In genomic region chr3:193816656-193817311, GRCh38 we compare ENCODE assay signal across 8 cellular contexts.
DNase-seq lines count a peak whose midpoint lies in the region; ATAC-seq and TF ChIP-seq lines count a peak whose summit lies in the region.

No MANE protein-coding gene starts in this region.

- peak overlapping the region; percentile 5; the same call in 1 of the 2 replicates for H3K9ac ChIP-seq in ES-I3 (ENCODE audit: low read depth, low read length)

- no peaks in the 10 kb centered on the region for H4K20me1 ChIP-seq in PC-9 (ENCODE audit: insufficient read depth)

- H3K9me2 ChIP-seq in PC-9 (ENCODE audit: insufficient read depth), result no peaks in the 10 kb centered on the region

- H3K27me3 ChIP-seq in PC-9 (ENCODE audit: insufficient read depth, low read depth) (no peaks in the 10 kb centered on the region), cardiac muscle cell (no peaks in the 10 kb centered on the region)

- no peak overlapping the region; the same call in 1 of the 2 replicates for H3K4me3 ChIP-seq in PC-9
- no peak overlapping the region for H3K4me3 ChIP-seq in cardiac muscle cell

- no peak overlapping the region for H2AFZ ChIP-seq in PC-9

- H3K4me1 ChIP-seq in ES-I3 (ENCODE audit: insufficient read depth, low read length) (peaks cover 45% of the 10 kb centered on the region), PC-9 (replicated peaks; ENCODE audit: insufficient read depth) (peaks cover 67% of the 10 kb centered on the region), cardiac muscle cell (ENCODE audit: low read depth) (peaks cover 5% of the 10 kb centered on the region)

- CTCF ChIA-PET in PC-9 (lab: Charles Lee), result interaction anchor here (0.6 to 1.6 kb wide), 2 partner anchors 36 to 314 kb away, joined by 4 read pairs; no protein-coding TSS in a partner anchor

- H3K27ac ChIP-seq in PC-9, result peak overlapping the region; percentile 47
- H3K27ac ChIP-seq in cardiac muscle cell, result no peak overlapping the region

- H3K79me2 ChIP-seq in PC-9 (ENCODE audit: low read depth), result no peaks in the 10 kb centered on the region

- H3K36me3 ChIP-seq in ES-I3 (ENCODE audit: insufficient read depth, low read length), result no peaks in the 10 kb centered on the region
- H3K36me3 ChIP-seq in PC-9 (ENCODE audit: low read depth), result no peaks in the 10 kb centered on the region
- H3K36me3 ChIP-seq in cardiac muscle cell, result no peaks in the 10 kb centered on the region

- BruUV-seq in PC-9 (replicated peaks; lab: Mats Ljungman, UMichigan), result no TSS peak

- peaks cover 30% of the 10 kb centered on the region; the same call in 1 of the 2 replicates for H3F3A ChIP-seq in PC-9 (ENCODE audit: insufficient read depth, low read depth)

- no peaks in the 10 kb centered on the region for H3K9me3 ChIP-seq in ES-I3 (ENCODE audit: control insufficient read depth, insufficient read depth, low read length)
- no peaks in the 10 kb centered on the region for H3K9me3 ChIP-seq in PC-9 (ENCODE audit: insufficient read depth, low read depth)
- H3K9me3 ChIP-seq in cardiac muscle cell (ENCODE audit: low read depth), result no peaks in the 10 kb centered on the region

- intact Hi-C loops in PC-9 (cut with micrococcal nuclease; ENCODE audit: unreplicated experiment), result loop anchor here (1.0 to 2.0 kb wide), 4 partner anchors 12 to 34 kb away; no protein-coding TSS in a partner anchor
- intact Hi-C loops in posterior cingulate gyrus (cut with DNase I), result no loop called here

- no peak for ATAC-seq in activated CD4-positive, CD25-positive, alpha-beta regulatory T cell treated with anti-CD3 and anti-CD28 coated beads, Interleukin-2, amount 50 U/mL, for 24 hours
- ATAC-seq in GM18861 (IDR thresholded peaks at IDR 0.05; ENCODE audit: unreplicated experiment) (no peak), GM21423 (IDR thresholded peaks at IDR 0.05; ENCODE audit: unreplicated experiment) (no peak)

- H3K4me2 ChIP-seq in PC-9, result peak overlapping the region; percentile 46

- no peak for TF ChIP-seq CTCF in PC-9 (conservative IDR thresholded peaks at IDR 0.05)
- no peak for TF ChIP-seq CTCF in cardiac muscle cell (IDR thresholded peaks at IDR 0.05; ENCODE audit: low read depth, low read length)

- DNase-seq in PC-9 (peak; percentile 94 to 97), cardiac muscle cell (ENCODE audit: low read depth in 1 of 2, low spot score in 1 of 2) (peak; percentile 54 to 80), posterior cingulate gyrus (peak in 8 of 10 donors; percentile 17 to 94 (median 41)), glomerular visceral epithelial cell (ENCODE audit: extremely low spot score) (no peak)

- POLR2A ChIA-PET in PC-9 (lab: Charles Lee; ENCODE audit: unreplicated experiment), result interaction anchor here (0.5 to 1.1 kb wide), 11 partner anchors 12 to 499 kb away, joined by 3 to 20 read pairs (median 5); partner anchors contain the start of gene HES1
